15 cellular contexts compared by ENCODE assay signal in genomic region chr1:210264521-210265380, GRCh38. TPM values are rescaled to one million over a fixed set of nuclear protein-coding genes. Genes with fewer than 3 reads are reported as not detected.
DNase-seq lines count a peak whose midpoint lies in the region; ATAC-seq and TF ChIP-seq lines count a peak whose summit lies in the region.
"Had no signal": no experiment of that assay in that cellular context is flagged by ENCODE, and none has a peak within 500 bp of the region (broad histone marks: within the 10 kb centered on the region; RNA-seq: fewer than 3 reads in every experiment).

No MANE protein-coding gene starts in this region.

- peaks cover 42% of the 10 kb centered on the region for H3K4me1 ChIP-seq in left ventricle myocardium inferior
- no peaks in the 10 kb centered on the region for H3K4me1 ChIP-seq in Panc1 (ENCODE audit: control insufficient read depth, insufficient read depth, low read length)
- no peaks in the 10 kb centered on the region for H3K4me1 ChIP-seq in upper lobe of right lung

- intact Hi-C loops in left ventricle myocardium inferior (cut with micrococcal nuclease) (no loop called here), left ventricle myocardium superior (cut with micrococcal nuclease) (no loop called here), Panc1 (cut with micrococcal nuclease; ENCODE audit: unreplicated experiment) (no loop called here), upper lobe of right lung (cut with DNase I) (no loop called here)

- no peaks in the 10 kb centered on the region for H3K9me3 Mint-ChIP-seq in T-cell
- H3K9me3 Mint-ChIP-seq: stimulated activated effector memory CD8-positive, alpha-beta T cell treated with anti-CD3 and anti-CD28 coated beads, Interleukin-12 subunit alpha, Interleukin-12 subunit beta, amount 100 ng/mL, for 72 hours had no signal

- H3K27me3 Mint-ChIP-seq in T-cell = peaks cover 8 to 13% of the 10 kb centered on the region in 2 donors

- no TSS peak for BruUV-seq in Panc1 (replicated peaks; lab: Mats Ljungman, UMichigan)

- H3K36me3 ChIP-seq in left ventricle myocardium inferior = no peaks in the 10 kb centered on the region
- H3K36me3 ChIP-seq in Panc1 (ENCODE audit: control insufficient read depth, insufficient read depth, low read length) = no peaks in the 10 kb centered on the region
- no peaks in the 10 kb centered on the region for H3K36me3 ChIP-seq in upper lobe of right lung
- H3K36me3 ChIP-seq: BLaER1, Peyer's patch had no signal

- TF ChIP-seq CTCF in left ventricle myocardium inferior (IDR thresholded peaks at IDR 0.05; ENCODE audit: borderline replicate concordance) = peak; percentile 29
- TF ChIP-seq CTCF in Panc1 (IDR thresholded peaks at IDR 0.05) = 0 out of 2 replicates have a peak, but pooled peaks have one; percentile 24
- TF ChIP-seq CTCF in upper lobe of right lung (IDR thresholded peaks at IDR 0.05) = peak; percentile 17

- peaks cover 27% of the 10 kb centered on the region for H3K27me3 ChIP-seq in left ventricle myocardium inferior (ENCODE audit: low read depth)
- H3K27me3 ChIP-seq in Panc1 (ENCODE audit: control insufficient read depth, insufficient read depth, low read length) = no peaks in the 10 kb centered on the region
- H3K27me3 ChIP-seq in upper lobe of right lung = no peaks in the 10 kb centered on the region
- H3K27me3 ChIP-seq: BLaER1, Peyer's patch had no signal

- DNase-seq in left ventricle myocardium inferior (no peak), left ventricle myocardium superior (no peak), Panc1 (ENCODE audit: low read depth, low spot score) (no peak), glomerular visceral epithelial cell (ENCODE audit: extremely low spot score) (peak; percentile 35), upper lobe of right lung (no peak), T-cell (no peak), NCI-H2196 treated with DMSO at 0.1 percent for 48 hours (lab: John Stamatoyannopoulos, UW; ENCODE audit: unreplicated experiment) (no peak)
- DNase-seq: activated T-cell treated with anti-CD3 and anti-CD28 coated beads for 4 hours, aorta, NCI-H1436, Peyer's patch had no signal

- ATAC-seq in left ventricle myocardium superior (no peak), Panc1 (no peak), upper lobe of right lung (no peak), HG03108 (IDR thresholded peaks at IDR 0.05; ENCODE audit: unreplicated experiment) (no peak), T-cell (replicated peaks in 1 of 4) (no peak)

- in situ Hi-C loops in Panc1 (cut with HindIII; ENCODE audit: low pct_unique_long_range_greater_than_20kb, low sequenced_read_pairs) = no loop called here

- H3K9me3 ChIP-seq in left ventricle myocardium inferior (replicated peaks) = no peaks in the 10 kb centered on the region
- H3K9me3 ChIP-seq in Panc1 (ENCODE audit: control insufficient read depth, insufficient read depth, low read depth, low read length) = no peaks in the 10 kb centered on the region
- no peaks in the 10 kb centered on the region for H3K9me3 ChIP-seq in upper lobe of right lung
- H3K9me3 ChIP-seq: BLaER1, Peyer's patch had no signal

- no peak overlapping the region for H3K4me3 Mint-ChIP-seq in T-cell
- H3K4me3 Mint-ChIP-seq: stimulated activated effector memory CD8-positive, alpha-beta T cell treated with anti-CD3 and anti-CD28 coated beads, Interleukin-12 subunit alpha, Interleukin-12 subunit beta, amount 100 ng/mL, for 72 hours had no signal

- POLR2A ChIA-PET in Panc1 (lab: Charles Lee) = no interaction called here
- POLR2A ChIA-PET in T-cell (lab: Charles Lee) = no interaction called here

- CTCF ChIA-PET in Panc1 (lab: Charles Lee) (no interaction called here), T-cell (lab: Charles Lee) (no interaction called here)

- no peak overlapping the region for H3K4me3 ChIP-seq in left ventricle myocardium inferior
- H3K4me3 ChIP-seq in Panc1 (ENCODE audit: low read depth in 2 of 2, low read length in 2 of 2) = no peak overlapping the region
- H3K4me3 ChIP-seq in upper lobe of right lung = no peak overlapping the region
- H3K4me3 ChIP-seq: BLaER1, Peyer's patch had no signal

- no peaks in the 10 kb centered on the region for H3K36me3 Mint-ChIP-seq in T-cell
- H3K36me3 Mint-ChIP-seq: stimulated activated effector memory CD8-positive, alpha-beta T cell treated with anti-CD3 and anti-CD28 coated beads, Interleukin-12 subunit alpha, Interleukin-12 subunit beta, amount 100 ng/mL, for 72 hours had no signal

- H3K27ac Mint-ChIP-seq in T-cell = no peak overlapping the region
- H3K27ac Mint-ChIP-seq: stimulated activated effector memory CD8-positive, alpha-beta T cell treated with anti-CD3 and anti-CD28 coated beads, Interleukin-12 subunit alpha, Interleukin-12 subunit beta, amount 100 ng/mL, for 72 hours had no signal

- H3K27ac ChIP-seq in left ventricle myocardium inferior (replicated peaks) = no peak overlapping the region
- H3K27ac ChIP-seq in Panc1 (ENCODE audit: low read length) = no peak overlapping the region
- no peak overlapping the region for H3K27ac ChIP-seq in upper lobe of right lung
- H3K27ac ChIP-seq: BLaER1, HL-60, Peyer's patch had no signal

- no peaks in the 10 kb centered on the region for H3K4me1 Mint-ChIP-seq in T-cell
- H3K4me1 Mint-ChIP-seq: stimulated activated effector memory CD8-positive, alpha-beta T cell treated with anti-CD3 and anti-CD28 coated beads, Interleukin-12 subunit alpha, Interleukin-12 subunit beta, amount 100 ng/mL, for 72 hours had no signal

RNA-seq across cellular contexts. Expression of gene SERTAD4, which starts 32.2 kb away (rescaled TPM):
- total RNA-seq in left ventricle myocardium inferior (4.6 TPM), left ventricle myocardium superior (4.1 TPM), Panc1 (2021; ENCODE audit: unreplicated experiment) (0.31 TPM), upper lobe of right lung (3.4 TPM), T-cell (not detected)
- polyA plus RNA-seq in Panc1 (2012; ENCODE audit: insufficient read length) = not detected
